10 cellular contexts compared by ENCODE assay signal in genomic region chr6:167858086-167858591, GRCh38. TPM values are rescaled to one million over a fixed set of nuclear protein-coding genes. Genes with fewer than 3 reads are reported as not detected.
DNase-seq lines count a peak whose midpoint lies in the region; ATAC-seq, FAIRE-seq and TF ChIP-seq lines count a peak whose summit lies in the region.
"Had no signal": no experiment of that assay in that cellular context is flagged by ENCODE, and none has a peak within 500 bp of the region (broad histone marks: within the 10 kb centered on the region; RNA-seq: fewer than 3 reads in every experiment).

No MANE protein-coding gene starts in this region.

- no peak for TF ChIP-seq CTCF in VCaP (conservative IDR thresholded peaks at IDR 0.05)

- FAIRE-seq in GM12892 (lab: Jason Lieb, UNC), result peak; percentile 33

- intact Hi-C loops in left cardiac atrium (cut with DNase I), result no loop called here

- H3K27ac ChIP-seq in VCaP, result peak overlapping the region; percentile 49

- DNase-seq in GM12892 (ENCODE audit: insufficient read length) (no peak), left cardiac atrium (no peak), renal cortical epithelial cell (ENCODE audit: low read depth) (peak; percentile 61), 8988T (no peak), COR-L47 (lab: John Stamatoyannopoulos, UW) (no peak)
- DNase-seq: effector CD4-positive, alpha-beta T cell; OCI-M1 had no signal

- no peak for TF ChIP-seq POLR2A in GM12892 (IDR thresholded peaks at IDR 0.05; ENCODE audit: low read depth, low read length)

- ATAC-seq in left cardiac atrium (peak; percentile 65 to 72), HG03571 (IDR thresholded peaks at IDR 0.05; ENCODE audit: unreplicated experiment) (no peak), HG03135 (IDR thresholded peaks at IDR 0.05; ENCODE audit: unreplicated experiment) (no peak)

RNA-seq across cellular contexts. Expression of gene AFDN, which starts 31.4 kb away (rescaled TPM):
- polyA plus RNA-seq in GM12892 (2012; ENCODE audit: missing spikeins), result 21.7 TPM
- 10 to 100 TPM; 53.9 to 57.1 TPM for total RNA-seq in left cardiac atrium
- total RNA-seq in renal cortical epithelial cell, result 84.9 and 142 TPM in 2 replicates

Comparison
In these comparisons a context has a peak if more than half of its experiments do, and no peak if none do; other contexts are left out.
1. ATAC-seq: peak in left cardiac atrium (2 of 2); none in HG03571 (single experiment) and HG03135 (single experiment).